8 cellular contexts compared by ENCODE assay signal in genomic region chr6:30060982-30061765, GRCh38.
DNase-seq lines count a peak whose midpoint lies in the region; ATAC-seq and TF ChIP-seq lines count a peak whose summit lies in the region.

TSS of gene POLR1H (plus strand) at chr6:30061265. CDS start at chr6:30061525, 260 bp downstream.

- peak within 1 kb of the TSS; percentile 87 for H3K27ac ChIP-seq in cingulate gyrus (ENCODE audit: low read depth, low read length)

- ATAC-seq in HG03442 (IDR thresholded peaks at IDR 0.05; ENCODE audit: unreplicated experiment), result peak; percentile 74

- DNase-seq in AG20443 (ENCODE audit: low spot score) (peak; percentile 97), NCI-H524 treated with DMSO at 0.1 percent for 48 hours (lab: John Stamatoyannopoulos, UW) (peak; percentile 77), kidney glomerular epithelial cell (lab: John Stamatoyannopoulos, UW) (peak; percentile 93)
- DNase-seq in activated CD4-positive, alpha-beta T cell treated with anti-CD3 and anti-CD28 coated beads for 4 hours, result peak; percentile 83 to 86
- peak; percentile 62 to 67 for DNase-seq in stimulated activated CD4-positive, alpha-beta T cell treated with anti-CD3 and anti-CD28 coated beads, Interleukin-1b, Interleukin-23, amount 100 ng/mL, for 1 hour (ENCODE audit: low read depth in 2 of 2)

- TF ChIP-seq POLR2A in GM19193 (IDR thresholded peaks at IDR 0.05; ENCODE audit: extremely low read depth, insufficient read depth, insufficient read length), result peak; percentile 90

Comparison
In these comparisons a context has a peak if more than half of its experiments do, and no peak if none do; other contexts are left out.
1. Peak in every context shown above with its lines: DNase-seq, ATAC-seq and H3K27ac ChIP-seq.